ENCODE assay signal across 8 cellular contexts in the genomic region with DNA sequence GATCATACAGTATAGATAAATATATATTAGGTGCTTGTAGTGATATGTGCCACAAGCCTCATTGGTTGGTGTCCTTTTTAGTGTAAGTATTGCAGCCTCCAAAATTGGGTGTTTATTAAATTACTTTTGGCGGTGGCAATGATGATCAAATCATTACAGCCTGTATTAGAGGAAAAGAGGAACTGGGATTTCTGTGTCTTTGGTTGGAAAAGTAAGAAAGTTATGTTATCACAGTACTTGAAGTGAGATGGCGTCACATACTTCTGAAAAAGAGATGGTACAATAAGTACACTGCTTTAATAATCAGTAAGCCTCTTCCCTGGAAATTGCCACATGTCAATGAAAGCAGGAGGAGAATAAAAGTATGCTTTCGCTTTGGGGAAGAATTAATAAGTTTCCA. TPM values are rescaled to one million over a fixed set of nuclear protein-coding genes. Genes with fewer than 3 reads are reported as not detected.
A peak's percentile ranks its signal among the peaks of the same experiment; 100 is the strongest.
DNase-seq lines count a peak whose midpoint lies in the region; ATAC-seq and TF ChIP-seq lines count a peak whose summit lies in the region.

No MANE protein-coding gene starts in this region.

- H3K4me1 ChIP-seq in BLaER1 (peaks cover 13% of the 10 kb centered on the region), HAP-1 (peaks cover 3% of the 10 kb centered on the region; the same call in 1 of the 2 replicates)

- peak overlapping the region; percentile 69 for H3K4me3 ChIP-seq in BLaER1
- H3K4me3 ChIP-seq in HAP-1 = peak overlapping the region; percentile 59

- peaks cover 3% of the 10 kb centered on the region for H3K36me3 Mint-ChIP-seq in activated naive CD8-positive, alpha-beta T cell
- H3K36me3 Mint-ChIP-seq in mesothelial cell of epicardium = peaks cover 3% of the 10 kb centered on the region

- peaks cover 45% of the 10 kb centered on the region for H3K4me1 Mint-ChIP-seq in activated naive CD8-positive, alpha-beta T cell (ENCODE audit: low read depth)
- peaks cover 10% of the 10 kb centered on the region for H3K4me1 Mint-ChIP-seq in mesothelial cell of epicardium

- H3K36me3 ChIP-seq in BLaER1 = no peaks in the 10 kb centered on the region
- no peaks in the 10 kb centered on the region for H3K36me3 ChIP-seq in HAP-1 (replicated peaks)

- H3K27me3 ChIP-seq in BLaER1 (no peaks in the 10 kb centered on the region), HAP-1 (ENCODE audit: low read depth) (peaks cover 14% of the 10 kb centered on the region; the same call in 1 of the 2 replicates)

- no peak for TF ChIP-seq CTCF in mesothelial cell of epicardium (IDR thresholded peaks at IDR 0.05; ENCODE audit: unreplicated experiment)

- no peaks in the 10 kb centered on the region for H4K20me1 ChIP-seq in BLaER1

- H3K27me3 Mint-ChIP-seq in activated naive CD8-positive, alpha-beta T cell = no peaks in the 10 kb centered on the region
- peaks cover 20% of the 10 kb centered on the region for H3K27me3 Mint-ChIP-seq in mesothelial cell of epicardium (ENCODE audit: low read depth)

- peak overlapping the region; percentile 98 for H3K4me3 Mint-ChIP-seq in activated naive CD8-positive, alpha-beta T cell
- peak overlapping the region; percentile 96 for H3K4me3 Mint-ChIP-seq in mesothelial cell of epicardium

- no peak overlapping the region for H3K9ac ChIP-seq in BLaER1

- no peak for ATAC-seq in GM19324 (IDR thresholded peaks at IDR 0.05; ENCODE audit: low FRiP score, unreplicated experiment)
- no peak for ATAC-seq in GM19397 (IDR thresholded peaks at IDR 0.05; ENCODE audit: unreplicated experiment)

- no peak overlapping the region for H3K27ac ChIP-seq in BLaER1

- peak overlapping the region; percentile 99 for H3K27ac Mint-ChIP-seq in activated naive CD8-positive, alpha-beta T cell
- H3K27ac Mint-ChIP-seq in mesothelial cell of epicardium = peak overlapping the region; percentile 100

- in situ Hi-C loops in HAP-1 (cut with MboI; ENCODE audit: low sequenced_read_pairs) = no loop called here

- DNase-seq in HAP-1 (ENCODE audit: low spot score in 2 of 2) (no peak), mesothelial cell of epicardium (ENCODE audit: low spot score in 2 of 2, unreplicated experiment in 2 of 2) (no peak), NCI-H128 (lab: John Stamatoyannopoulos, UW; ENCODE audit: unreplicated experiment) (no peak), NCI-H524 treated with DMSO at 0.1 percent for 48 hours (lab: John Stamatoyannopoulos, UW) (no peak)

- H3K4me2 ChIP-seq in BLaER1 = peak overlapping the region; percentile 73

- no peaks in the 10 kb centered on the region for H3K9me3 ChIP-seq in BLaER1
- H3K9me3 ChIP-seq in HAP-1 = no peaks in the 10 kb centered on the region; the same call in 1 of the 2 replicates

- no peaks in the 10 kb centered on the region for H3K9me3 Mint-ChIP-seq in activated naive CD8-positive, alpha-beta T cell (ENCODE audit: low read depth)
- no peaks in the 10 kb centered on the region for H3K9me3 Mint-ChIP-seq in mesothelial cell of epicardium

RNA-seq across cellular contexts. Expression of gene MPZL3, which starts 0.5 kb away (rescaled TPM):
- total RNA-seq in mesothelial cell of epicardium = 5.0 to 5.7 TPM (median 5.2 TPM) in 3 replicates

RNA-seq across cellular contexts. Expression of gene MPZL2, which starts 11.4 kb away (rescaled TPM):
- total RNA-seq in mesothelial cell of epicardium = 32.3 to 36.9 TPM (median 32.8 TPM) in 3 replicates

RNA-seq across cellular contexts. Expression of gene JAML, which starts 27.9 kb away (rescaled TPM):
- total RNA-seq in mesothelial cell of epicardium = not detected in 3 replicates

RNA-seq across cellular contexts. Expression of gene CD3E, which starts 51.8 kb away (rescaled TPM):
- total RNA-seq in mesothelial cell of epicardium = not detected in 3 replicates
